ENCODE assay signal across 26 cellular contexts in the genomic region with DNA sequence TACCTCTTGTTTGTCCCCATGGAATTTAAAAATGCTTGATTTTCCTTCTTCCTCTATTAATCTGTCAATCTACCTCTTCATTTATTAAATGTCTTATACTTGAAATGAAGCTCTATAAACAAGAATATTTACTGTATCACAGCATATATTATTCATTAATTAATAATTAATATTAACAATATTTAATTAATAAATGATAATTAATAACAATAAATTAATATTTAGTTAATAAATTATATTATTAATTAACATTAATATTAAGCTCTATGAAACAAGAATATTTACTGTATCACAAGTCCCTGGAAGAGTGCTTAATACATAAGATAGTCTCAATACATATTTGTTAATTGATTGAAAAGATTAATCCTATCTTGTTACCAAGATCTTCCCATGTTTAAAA.
DNase-seq lines count a peak whose midpoint lies in the region; ATAC-seq, FAIRE-seq and TF ChIP-seq lines count a peak whose summit lies in the region.
"Had no signal": no experiment of that assay in that cellular context is flagged by ENCODE, and none has a peak within 500 bp of the region (broad histone marks: within the 10 kb centered on the region; RNA-seq: fewer than 3 reads in every experiment).

No MANE protein-coding gene starts in this region.

- in situ Hi-C loops in K562 (cut with MboI), result no loop called here

- H3K4me1 ChIP-seq in K562 (replicated peaks in 1 of 2; ENCODE audit: control insufficient read depth in 2 of 2, insufficient read depth in 2 of 2, low read length in 2 of 2) (no peaks in the 10 kb centered on the region), small intestine (ENCODE audit: control insufficient read depth in 2 of 2, insufficient read depth in 1 of 2, low read depth in 1 of 2, low read length in 1 of 2) (no peaks in the 10 kb centered on the region)
- H3K4me1 ChIP-seq: BLaER1, Caco-2 had no signal

- H3K9me3 ChIP-seq in K562 (replicated peaks; ENCODE audit: control insufficient read depth, insufficient read depth, low read depth, low read length) (no peaks in the 10 kb centered on the region), small intestine (ENCODE audit: control insufficient read depth, low read depth) (no peaks in the 10 kb centered on the region), WERI-Rb-1 (ENCODE audit: severe bottlenecking) (no peaks in the 10 kb centered on the region)
- H3K9me3 ChIP-seq: BLaER1, Caco-2 had no signal

- no peak for ATAC-seq in K562
- ATAC-seq: CD8-positive, alpha-beta T cell had no signal

- no peaks in the 10 kb centered on the region for H3K27me3 ChIP-seq in K562 (ENCODE audit: control insufficient read depth in 2 of 2, insufficient read depth in 2 of 2, low read length in 2 of 2)
- no peaks in the 10 kb centered on the region for H3K27me3 ChIP-seq in small intestine (ENCODE audit: control insufficient read depth in 2 of 2, insufficient read depth in 2 of 2, low read length in 2 of 2)
- H3K27me3 ChIP-seq in WERI-Rb-1 (ENCODE audit: insufficient read depth, low read depth, severe bottlenecking), result no peaks in the 10 kb centered on the region
- H3K27me3 ChIP-seq: BLaER1 had no signal

- peak; percentile 50 for FAIRE-seq in RCC 7860 (lab: Jason Lieb, UNC)
- FAIRE-seq in K562 (lab: Jason Lieb, UNC), result no peak
- peak; percentile 85 for FAIRE-seq in frontal cortex (lab: Jason Lieb, UNC)
- peak; percentile 79 for FAIRE-seq in small intestine (lab: Jason Lieb, UNC)
- FAIRE-seq: D721Med, GM12891, GM18507, GM19239, H1 had no signal

- TF ChIP-seq RAD21 in K562 (CRISPR knock-in tag; conservative IDR thresholded peaks at IDR 0.05 in 1 of 2, IDR thresholded peaks at IDR 0.05 in 1 of 2), result no peak

- no peak overlapping the region for H3K4me2 ChIP-seq in K562 (ENCODE audit: insufficient read depth, low read length)
- H3K4me2 ChIP-seq: BLaER1 had no signal

- POLR2A ChIA-PET in K562 (lab: Yijun Ruan, JAX), result no interaction called here

- no peaks in the 10 kb centered on the region for H3K9me3 Mint-ChIP-seq in Calu3 (ENCODE audit: low read depth, unreplicated experiment)

- H3K27ac ChIP-seq in K562 (ENCODE audit: extremely low read depth, low read depth, low read length) (no peak overlapping the region), small intestine (ENCODE audit: low read depth in 1 of 2, low read length in 1 of 2) (no peak overlapping the region), WERI-Rb-1 (no peak overlapping the region)
- H3K27ac ChIP-seq: BLaER1, C4-2B, GM23248 had no signal

- H3K27me3 Mint-ChIP-seq in Calu3 (ENCODE audit: unreplicated experiment), result no peaks in the 10 kb centered on the region
- H3K27me3 Mint-ChIP-seq: B cell; CD4-positive, CD25-positive, alpha-beta regulatory T cell had no signal

- no peaks in the 10 kb centered on the region for H3K79me2 ChIP-seq in K562 (ENCODE audit: control insufficient read depth, insufficient read depth, low read length)

- H2AFZ ChIP-seq in K562 (ENCODE audit: low read depth, low read length), result no peak overlapping the region
- H2AFZ ChIP-seq: GM23248 had no signal

- intact Hi-C loops in K562 (cut with micrococcal nuclease) (no loop called here), Calu3 (cut with micrococcal nuclease; ENCODE audit: unreplicated experiment) (no loop called here)

- no peaks in the 10 kb centered on the region for H3K4me1 Mint-ChIP-seq in Calu3 (ENCODE audit: low read depth, unreplicated experiment)
- H3K4me1 Mint-ChIP-seq: B cell; CD4-positive, CD25-positive, alpha-beta regulatory T cell had no signal

- H3K9ac ChIP-seq in K562 (ENCODE audit: insufficient read depth in 1 of 2, low read depth in 2 of 2, low read length in 2 of 2), result no peak overlapping the region
- H3K9ac ChIP-seq: BLaER1, GM23248 had no signal

- no peak overlapping the region for H3K27ac Mint-ChIP-seq in Calu3 (ENCODE audit: unreplicated experiment)
- H3K27ac Mint-ChIP-seq: B cell; CD4-positive, CD25-positive, alpha-beta regulatory T cell; CD8-positive, alpha-beta T cell had no signal

- no peaks in the 10 kb centered on the region for H3K36me3 Mint-ChIP-seq in Calu3 (ENCODE audit: insufficient read depth, unreplicated experiment)
- H3K36me3 Mint-ChIP-seq: CD4-positive, CD25-positive, alpha-beta regulatory T cell; CD8-positive, alpha-beta T cell had no signal

- no peak for TF ChIP-seq EP300 in K562 (IDR thresholded peaks at IDR 0.05; ENCODE audit: low read length)

- no peaks in the 10 kb centered on the region for H4K20me1 ChIP-seq in K562 (replicated peaks; ENCODE audit: control insufficient read depth, insufficient read depth, low read length)
- H4K20me1 ChIP-seq: BLaER1 had no signal

- TF ChIP-seq CTCF in K562 (IDR thresholded peaks at IDR 0.05 in 2 of 3, conservative IDR thresholded peaks at IDR 0.05 in 1 of 3; ENCODE audit: insufficient read depth in 2 of 3, low read depth in 1 of 3, low read length in 3 of 3) (no peak), Calu3 (IDR thresholded peaks at IDR 0.05; ENCODE audit: unreplicated experiment) (no peak), WERI-Rb-1 (IDR thresholded peaks at IDR 0.05; ENCODE audit: low read depth, low read length) (no peak)

- H3K4me3 Mint-ChIP-seq in Calu3 (ENCODE audit: low read depth, unreplicated experiment), result no peak overlapping the region
- H3K4me3 Mint-ChIP-seq: B cell; CD4-positive, CD25-positive, alpha-beta regulatory T cell; CD8-positive, alpha-beta T cell had no signal

- no peaks in the 10 kb centered on the region for H3K9me1 ChIP-seq in K562 (ENCODE audit: control insufficient read depth, insufficient read depth, low read length)

- DNase-seq in RCC 7860 (ENCODE audit: low spot score) (no peak), K562 (ENCODE audit: extremely low read depth in 1 of 4, low spot score in 3 of 4) (no peak), frontal cortex (ENCODE audit: low spot score in 2 of 2) (no peak), small intestine (no peak), Calu3 (no peak), HUDEP-2 (lab: John Stamatoyannopoulos, UW; ENCODE audit: unreplicated experiment in 76 of 76) (no peak), WERI-Rb-1 (no peak)
- no peak for DNase-seq in activated naive CD4-positive, alpha-beta T cell treated with Interleukin-2 at 50 U/mL for 16 hours
- DNase-seq: Caco-2; CD4-positive, CD25-positive, alpha-beta regulatory T cell; CD8-positive, alpha-beta T cell; DMS 273 treated with DMSO at 0.1 percent for 48 hours; DMS79; EL; GF-D8; GM23248; H7; HCEC 1CT had no signal

- H3K36me3 ChIP-seq in K562 (ENCODE audit: control insufficient read depth, insufficient read depth, low read length) (no peaks in the 10 kb centered on the region), small intestine (ENCODE audit: control insufficient read depth in 2 of 2, insufficient read depth in 2 of 2, low read length in 2 of 2) (no peaks in the 10 kb centered on the region), WERI-Rb-1 (no peaks in the 10 kb centered on the region)
- H3K36me3 ChIP-seq: BLaER1 had no signal

- H3K4me3 ChIP-seq in K562 (no peak overlapping the region), small intestine (ENCODE audit: low read depth in 1 of 2, low read length in 2 of 2) (no peak overlapping the region), WERI-Rb-1 (ENCODE audit: low read depth, low read length) (no peak overlapping the region)
- H3K4me3 ChIP-seq: BLaER1, GM23248 had no signal

- BruUV-seq in K562 (replicated peaks; lab: Mats Ljungman, UMichigan) (no TSS peak), Calu3 (replicated peaks; lab: Mats Ljungman, UMichigan) (no TSS peak)

- CTCF ChIA-PET in K562 (lab: Yijun Ruan, JAX; ENCODE audit: low intra/inter-chr PET ratio) (no interaction called here), Calu3 (lab: Charles Lee) (no interaction called here)

- no peak for TF ChIP-seq POLR2A in K562 (conservative IDR thresholded peaks at IDR 0.05)

TF ChIP-seq in K562, 482 proteins besides CTCF, POLR2A, EP300 and RAD21:
- TF ChIP-seq ZNF133 (CRISPR knock-in tag; IDR thresholded peaks at IDR 0.05) (no peak), DACH1 (IDR thresholded peaks at IDR 0.05; ENCODE audit: partially characterized antibody) (peak; percentile 44)
